21 cellular contexts compared by ENCODE assay signal in the genomic region with DNA sequence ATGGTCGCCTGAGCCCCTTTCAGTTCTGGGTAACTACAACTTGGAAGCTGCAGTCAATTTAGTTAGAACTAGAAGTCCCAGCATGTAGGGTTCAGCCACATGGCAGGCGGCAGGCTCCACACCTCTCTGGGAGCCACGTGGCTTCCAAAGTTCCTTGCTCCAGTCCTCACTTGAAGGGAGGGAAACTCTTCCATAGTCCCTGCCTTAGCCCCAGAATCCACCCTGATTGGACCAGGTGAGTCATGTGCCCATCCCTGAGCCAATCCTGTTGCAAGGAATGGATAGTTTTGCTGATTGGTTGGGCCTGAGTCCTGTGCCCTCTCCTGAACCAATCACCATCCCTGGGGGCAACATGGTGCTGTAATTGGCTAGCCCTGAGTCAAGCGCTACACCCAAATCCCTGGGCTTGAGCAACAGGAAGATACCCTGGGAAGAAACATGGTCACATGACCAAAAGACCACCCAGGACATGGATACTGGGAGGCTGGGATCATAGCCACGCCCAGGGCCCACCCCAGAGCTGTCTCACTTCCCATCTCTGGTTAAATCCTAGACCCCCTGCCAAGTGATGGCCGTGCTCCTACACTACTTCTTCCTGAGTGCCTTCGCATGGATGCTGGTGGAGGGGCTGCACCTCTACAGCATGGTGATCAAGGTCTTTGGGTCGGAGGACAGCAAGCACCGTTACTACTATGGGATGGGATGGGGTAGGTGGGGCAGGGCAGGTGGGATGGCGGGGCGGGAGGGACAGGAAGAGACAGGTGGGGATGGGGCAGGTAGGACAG.
DNase-seq lines count a peak whose midpoint lies in the region; ATAC-seq, FAIRE-seq and TF ChIP-seq lines count a peak whose summit lies in the region.
"Had no signal": no experiment of that assay in that cellular context is flagged by ENCODE, and none has a peak within 500 bp of the region (broad histone marks: within the 10 kb centered on the region; RNA-seq: fewer than 3 reads in every experiment).

No MANE protein-coding gene starts in this region.

- no peaks in the 10 kb centered on the region for H3K9me3 ChIP-seq in HepG2 (ENCODE audit: low read length)
- no peaks in the 10 kb centered on the region for H3K9me3 ChIP-seq in spleen

- TF ChIP-seq EP300 in HepG2 (IDR thresholded peaks at IDR 0.05; ENCODE audit: low read depth in 2 of 2, low read length in 2 of 2) (no peak), HepG2 (CRISPR knock-in tag; IDR thresholded peaks at IDR 0.05; ENCODE audit: borderline replicate concordance) (no peak)

- H3K9ac ChIP-seq in HepG2 (ENCODE audit: insufficient read depth, low read depth, low read length): no peak overlapping the region
- H3K9ac ChIP-seq: BLaER1 treated with 17β-estradiol and CSF1 and Interleukin-3, amounts not matched to agents 10 nM and 100 nM had no signal

- H3K27ac Mint-ChIP-seq in effector memory CD8-positive, alpha-beta T cell: no peak overlapping the region

- TF ChIP-seq POLR2A in HepG2 (IDR thresholded peaks at IDR 0.05; ENCODE audit: insufficient read depth in 1 of 2, low read depth in 2 of 2, low read length in 2 of 2) (no peak), spleen (IDR thresholded peaks at IDR 0.05) (no peak), GM12892 (IDR thresholded peaks at IDR 0.05; ENCODE audit: low read depth, low read length) (no peak)

- H3K27me3 Mint-ChIP-seq in effector memory CD8-positive, alpha-beta T cell: peaks cover 4 to 18% of the 10 kb centered on the region in 2 donors

- no peak for ATAC-seq in Right ventricle myocardium superior (ENCODE audit: poor library complexity)
- ATAC-seq in HepG2: no peak
- no peak for ATAC-seq in effector memory CD8-positive, alpha-beta T cell (replicated peaks)
- ATAC-seq: PC-3 had no signal

- DNase-seq in Right ventricle myocardium superior (peak; percentile 15), cardiac septum (ENCODE audit: low spot score) (no peak), NAMALWA (ENCODE audit: low spot score) (peak; percentile 62), HepG2 (ENCODE audit: low spot score) (no peak), spleen (peak; percentile 47), GM12892 (ENCODE audit: insufficient read length) (no peak), NCI-H187 (lab: John Stamatoyannopoulos, UW) (no peak)
- DNase-seq in effector memory CD8-positive, alpha-beta T cell: no peak
- DNase-seq: 8988T, GF-D8, KBM-7, NCI-H1048, NCI-H1436 treated with DMSO at 0.1 percent for 48 hours, NCI-H2081 treated with DMSO at 0.1 percent for 48 hours, NCI-H510A treated with DMSO at 0.1 percent for 48 hours, NCI-H82, PC-3 had no signal

- no peak overlapping the region for H3K4me3 Mint-ChIP-seq in effector memory CD8-positive, alpha-beta T cell

- in situ Hi-C loops in HepG2 (cut with HindIII; ENCODE audit: extremely low pct_ligation_motif_present, low pct_unique_long_range_greater_than_20kb): loop anchor here (10.0 to 25.0 kb wide), 2 partner anchors 346 to 729 kb away; a partner anchor contains a TSS

- no peaks in the 10 kb centered on the region for H4K20me1 ChIP-seq in HepG2 (ENCODE audit: insufficient read depth, low read length)

- no peaks in the 10 kb centered on the region for H3K36me3 Mint-ChIP-seq in effector memory CD8-positive, alpha-beta T cell (ENCODE audit: insufficient read depth)

- intact Hi-C loops in Right ventricle myocardium superior (cut with DNase I): loop anchor here (10.0 kb wide), 2 partner anchors 346 to 606 kb away; a partner anchor contains a TSS
- intact Hi-C loops in cardiac septum (cut with DNase I): loop anchor here (10.0 kb wide), 1 partner anchor 716 kb away; a partner anchor contains a TSS
- intact Hi-C loops in HepG2 (cut with micrococcal nuclease; ENCODE audit: unreplicated experiment): loop anchor here (10.0 kb wide), 1 partner anchor 726 kb away; no protein-coding TSS in a partner anchor
- intact Hi-C loops in spleen (cut with DNase I; ENCODE audit: low total_unique reads): no loop called here

- H3K27me3 ChIP-seq in HepG2 (ENCODE audit: control insufficient read depth in 1 of 2, insufficient read depth in 2 of 2, low read length in 2 of 2) (peaks cover 0 to 1% of the 10 kb centered on the region in 2 experiments; a peak in 1 of 5 replicates), spleen (replicated peaks in 1 of 7) (peaks cover 0 to 24% (median 0%) of the 10 kb centered on the region in 7 donors)

- H3K4me1 ChIP-seq in HepG2 (ENCODE audit: insufficient read depth, low read length): peaks cover 6% of the 10 kb centered on the region; the same call in 1 of the 2 replicates
- peaks cover 0 to 27% (median 6%) of the 10 kb centered on the region in 6 donors for H3K4me1 ChIP-seq in spleen

- no peak for TF ChIP-seq RAD21 in HepG2 (CRISPR knock-in tag; IDR thresholded peaks at IDR 0.05)

- H3K4me2 ChIP-seq in HepG2 (ENCODE audit: low read depth, low read length): no peak overlapping the region

- BruUV-seq in HepG2 (replicated peaks; lab: Mats Ljungman, UMichigan): no TSS peak

- H3K4me3 ChIP-seq in HepG2 (replicated peaks in 1 of 3; ENCODE audit: insufficient read depth in 1 of 3, low read depth in 2 of 3, low read length in 3 of 3) (no peak overlapping the region), spleen (no peak overlapping the region)
- H3K4me3 ChIP-seq: BLaER1 treated with 17β-estradiol and CSF1 and Interleukin-3, amounts not matched to agents 10 nM and 100 nM had no signal

- H3K27ac ChIP-seq in HepG2 (ENCODE audit: extremely low read length, insufficient read depth, low read length) (no peak overlapping the region), spleen (no peak overlapping the region)
- H3K27ac ChIP-seq: BLaER1 treated with 17β-estradiol and CSF1 and Interleukin-3, amounts not matched to agents 10 nM and 100 nM; HL-60; RWPE1 had no signal

- no peak overlapping the region for H2AFZ ChIP-seq in HepG2 (ENCODE audit: low read length)

- H3K9me3 Mint-ChIP-seq in effector memory CD8-positive, alpha-beta T cell: no peaks in the 10 kb centered on the region

- peaks cover 0 to 20% of the 10 kb centered on the region in 2 donors for H3K4me1 Mint-ChIP-seq in effector memory CD8-positive, alpha-beta T cell (ENCODE audit: low read depth in 2 of 2)

- POLR2A ChIA-PET in HepG2 (lab: Yijun Ruan, JAX): no interaction called here

- no peaks in the 10 kb centered on the region for H3K79me2 ChIP-seq in HepG2 (ENCODE audit: insufficient read depth, low read length)

- TF ChIP-seq CTCF in HepG2 (CRISPR knock-in tag; IDR thresholded peaks at IDR 0.05) (no peak), spleen (IDR thresholded peaks at IDR 0.05 in 8 of 11, conservative IDR thresholded peaks at IDR 0.05 in 3 of 11) (no peak)

- no peaks in the 10 kb centered on the region for H3K36me3 ChIP-seq in HepG2 (replicated peaks in 1 of 2; ENCODE audit: control insufficient read depth in 1 of 2, insufficient read depth in 2 of 2, low read length in 2 of 2)
- H3K36me3 ChIP-seq in spleen: no peaks in the 10 kb centered on the region

- no peak for FAIRE-seq in HepG2 (lab: Jason Lieb, UNC)
- no peak for FAIRE-seq in GM12892 (lab: Jason Lieb, UNC)
- FAIRE-seq: H54 had no signal

- CTCF ChIA-PET in HepG2 (lab: Yijun Ruan, JAX; ENCODE audit: low intra/inter-chr PET ratio, low total read pairs): no interaction called here

- 83% methylated on average over 6 of the region's 11 CpGs for WGBS in HepG2 (ENCODE audit: low lambda C conversion rate)
- WGBS in spleen, 5 donors: 91 to 96% (median 93%) methylated on average over 10 to 11 of the region's 11 CpGs

TF ChIP-seq in HepG2, 621 proteins besides CTCF, POLR2A, EP300 and RAD21:
- TF ChIP-seq NFYB (CRISPR knock-in tag; IDR thresholded peaks at IDR 0.05) (peak; percentile 16; the same call in 1 of the 2 replicates), HNRNPL (IDR thresholded peaks at IDR 0.05; ENCODE audit: low read depth, low read length) (no peak), KDM4B (CRISPR knock-in tag; IDR thresholded peaks at IDR 0.05) (no peak), NFYC (CRISPR knock-in tag; IDR thresholded peaks at IDR 0.05) (peak; percentile 21; the same call in 1 of the 2 replicates), ASH2L (IDR thresholded peaks at IDR 0.05; ENCODE audit: insufficient read length, low read depth, low read length) (no peak)
- TF ChIP-seq, protein P1, sequence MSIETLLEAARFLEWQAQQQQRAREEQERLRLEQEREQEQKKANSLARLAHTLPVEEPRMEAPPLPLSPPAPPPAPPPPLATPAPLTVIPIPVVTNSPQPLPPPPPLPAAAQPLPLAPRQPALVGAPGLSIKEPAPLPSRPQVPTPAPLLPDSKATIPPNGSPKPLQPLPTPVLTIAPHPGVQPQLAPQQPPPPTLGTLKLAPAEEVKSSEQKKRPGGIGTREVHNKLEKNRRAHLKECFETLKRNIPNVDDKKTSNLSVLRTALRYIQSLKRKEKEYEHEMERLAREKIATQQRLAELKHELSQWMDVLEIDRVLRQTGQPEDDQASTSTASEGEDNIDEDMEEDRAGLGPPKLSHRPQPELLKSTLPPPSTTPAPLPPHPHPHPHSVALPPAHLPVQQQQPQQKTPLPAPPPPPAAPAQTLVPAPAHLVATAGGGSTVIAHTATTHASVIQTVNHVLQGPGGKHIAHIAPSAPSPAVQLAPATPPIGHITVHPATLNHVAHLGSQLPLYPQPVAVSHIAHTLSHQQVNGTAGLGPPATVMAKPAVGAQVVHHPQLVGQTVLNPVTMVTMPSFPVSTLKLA (IDR thresholded peaks at IDR 0.05): peak; percentile 56; the same call in 1 of the 2 replicates
TF ChIP-seq in HepG2: peak in this region for 3.

Comparison
In these comparisons a context has a peak if more than half of its experiments do, and no peak if none do; other contexts are left out.
1. DNase-seq: peak in Right ventricle myocardium superior (single experiment), NAMALWA (single experiment) and spleen (single experiment); none in cardiac septum (single experiment), HepG2 (single experiment), GM12892 (single experiment), effector memory CD8-positive, alpha-beta T cell (0 of 3) and NCI-H187 (0 of 2).